In genomic region chr1:173504268-173504667, GRCh38 we compare ENCODE assay signal across 19 cellular contexts.
"Had no signal": no experiment of that assay in that cellular context is flagged by ENCODE, and none has a peak within 500 bp of the region (broad histone marks: within the 10 kb centered on the region; RNA-seq: fewer than 3 reads in every experiment).

No MANE protein-coding gene starts in this region.

- FAIRE-seq: colon, urothelium cell line had no signal

- H3K9me3 ChIP-seq: adrenal gland, esophagus muscularis mucosa, thyroid gland had no signal

- ATAC-seq: activated CD4-positive, alpha-beta T cell treated with anti-CD3 and anti-CD28 coated beads for 36 hours; activated CD8-positive, alpha-beta memory T cell treated with anti-CD3 and anti-CD28 coated beads, Interleukin-2, amount 10 ng/mL, durations not matched to agents 7 days and 5 days; natural killer cell treated with Interleukin-12 subunit alpha and Interleukin-12 subunit beta and Interleukin-15 and Interleukin-18, amount 100 ng/mL, for 72 hours; stimulated activated memory B cell treated with anti-CD40 and anti-IgM and Interleukin-4, amounts not matched to agents 10 μg/mL and 1 μg/mL and 100 μg/mL, for 72 hours had no signal

- H3K4me3 ChIP-seq: adrenal gland, cardiac muscle cell, esophagus muscularis mucosa, thyroid gland had no signal

- DNase-seq: activated CD4-positive, alpha-beta memory T cell treated with anti-CD3 and anti-CD28 coated beads for 36 hours; activated CD4-positive, alpha-beta T cell treated with anti-CD3 and anti-CD28 coated beads for 36 hours; activated CD8-positive, alpha-beta memory T cell treated with anti-CD3 and anti-CD28 coated beads, Interleukin-2, amount 10 ng/mL, durations not matched to agents 7 days and 5 days; activated naive CD4-positive, alpha-beta T cell treated with anti-CD3 and anti-CD28 coated beads, Interleukin-2, amount 50 U/mL, for 16 hours; activated T-cell treated with anti-CD3 and anti-CD28 coated beads, Interleukin-2, amount 50 U/mL, for 1 hour; adrenal gland; foreskin fibroblast; glutamatergic neuron; hypothalamus; kidney glomerular epithelial cell; retina; stimulated activated CD4-positive, alpha-beta T cell treated with anti-CD3 and anti-CD28 coated beads, Interleukin-2, amount 100 ng/mL, for 48 hours; thyroid gland had no signal

- H3K27ac ChIP-seq: adrenal gland, cardiac muscle cell, esophagus muscularis mucosa had no signal

- H3K36me3 ChIP-seq: adrenal gland, cardiac muscle cell, thyroid gland had no signal

- H3K4me1 ChIP-seq: adrenal gland had no signal

- H3K27me3 ChIP-seq: adrenal gland, cardiac muscle cell, esophagus muscularis mucosa, thyroid gland had no signal
